Comparison of ENCODE assay signal across 8 cellular contexts in genomic region chr2:230124792-230125452, GRCh38. TPM values are rescaled to one million over a fixed set of nuclear protein-coding genes. Genes with fewer than 3 reads are reported as not detected.
A peak's percentile ranks its signal among the peaks of the same experiment; 100 is the strongest.
DNase-seq lines count a peak whose midpoint lies in the region; ATAC-seq and TF ChIP-seq lines count a peak whose summit lies in the region.

No MANE protein-coding gene starts in this region.

- WGBS in SK-N-SH (ENCODE audit: low lambda C conversion rate): 49% methylated on average over 10 of the region's 10 CpGs

- no peak overlapping the region for H3K4me3 ChIP-seq in SK-N-SH (ENCODE audit: low read depth in 2 of 2, low read length in 1 of 2)

- H3K9me2 ChIP-seq in SK-N-SH: 0 out of 2 replicates have a peak, but pooled peaks cover 3% of the 10 kb centered on the region

- no peaks in the 10 kb centered on the region for H3K27me3 ChIP-seq in SK-N-SH (ENCODE audit: insufficient read depth)

- H3K79me2 ChIP-seq in SK-N-SH (ENCODE audit: insufficient read depth): no peaks in the 10 kb centered on the region

- H3K4me1 Mint-ChIP-seq in activated B cell treated with CpG ODN at 0.5 μM for 24 hours: peaks cover 17% of the 10 kb centered on the region
- H3K4me1 Mint-ChIP-seq in stimulated activated effector memory CD8-positive, alpha-beta T cell treated with anti-CD3 and anti-CD28 coated beads, Interleukin-12 subunit alpha, Interleukin-12 subunit beta, amount 100 ng/mL, for 72 hours: peaks cover 12% of the 10 kb centered on the region

- intact Hi-C loops in activated B cell treated with CpG ODN at 0.5 μM for 24 hours (cut with micrococcal nuclease): loop anchor here (2.0 kb wide), 1 partner anchor 58 kb away; no protein-coding TSS in a partner anchor

- POLR2A ChIA-PET in activated B cell treated with CpG ODN at 0.5 μM for 24 hours (lab: Charles Lee): no interaction called here
- POLR2A ChIA-PET in SK-N-SH (lab: Yijun Ruan, JAX): no interaction called here

- no peak overlapping the region for H3K4me2 ChIP-seq in SK-N-SH

- no peaks in the 10 kb centered on the region for H3F3A ChIP-seq in SK-N-SH (replicated peaks; ENCODE audit: insufficient read depth)

- H4K20me1 ChIP-seq in SK-N-SH (ENCODE audit: insufficient read depth): no peaks in the 10 kb centered on the region

- TF ChIP-seq EP300 in SK-N-SH (IDR thresholded peaks at IDR 0.05; ENCODE audit: borderline replicate concordance in 1 of 2, low read depth in 1 of 2, low read length in 1 of 2): no peak

- H3K27ac Mint-ChIP-seq in activated B cell treated with CpG ODN at 0.5 μM for 24 hours: no peak overlapping the region
- peak overlapping the region; percentile 48 for H3K27ac Mint-ChIP-seq in stimulated activated effector memory CD8-positive, alpha-beta T cell treated with anti-CD3 and anti-CD28 coated beads, Interleukin-12 subunit alpha, Interleukin-12 subunit beta, amount 100 ng/mL, for 72 hours

- TF ChIP-seq CTCF in activated B cell treated with CpG ODN at 0.5 μM for 24 hours (IDR thresholded peaks at IDR 0.05): no peak
- no peak for TF ChIP-seq CTCF in SK-N-SH (IDR thresholded peaks at IDR 0.05)

- DNase-seq in activated B cell treated with CpG ODN at 0.5 μM for 24 hours (no peak), SK-N-SH (no peak), COR-L47 (lab: John Stamatoyannopoulos, UW) (no peak)
- no peak for DNase-seq in stimulated activated effector memory CD8-positive, alpha-beta T cell treated with anti-CD3 and anti-CD28 coated beads, Interleukin-12 subunit alpha, Interleukin-12 subunit beta, amount 100 ng/mL, for 72 hours (ENCODE audit: low spot score in 2 of 2)
- no peak for DNase-seq in activated CD4-positive, alpha-beta T cell treated with anti-CD3 and anti-CD28 coated beads, Interleukin-2, amount 50 U/mL, for 4 hours

- no peak for TF ChIP-seq RAD21 in SK-N-SH (IDR thresholded peaks at IDR 0.05; ENCODE audit: low read length)

- H3K9me3 ChIP-seq in SK-N-SH: no peaks in the 10 kb centered on the region

- H3K27me3 Mint-ChIP-seq in activated B cell treated with CpG ODN at 0.5 μM for 24 hours: no peaks in the 10 kb centered on the region

- H3K4me1 ChIP-seq in SK-N-SH (ENCODE audit: control insufficient read depth in 1 of 2, insufficient read depth in 2 of 2, low read depth in 1 of 2, low read length in 1 of 2): no peaks in the 10 kb centered on the region

- no peaks in the 10 kb centered on the region for H3K9me3 Mint-ChIP-seq in activated B cell treated with CpG ODN at 0.5 μM for 24 hours
- peaks cover 3% of the 10 kb centered on the region for H3K9me3 Mint-ChIP-seq in stimulated activated effector memory CD8-positive, alpha-beta T cell treated with anti-CD3 and anti-CD28 coated beads, Interleukin-12 subunit alpha, Interleukin-12 subunit beta, amount 100 ng/mL, for 72 hours

- peak overlapping the region; percentile 25 for H3K4me3 Mint-ChIP-seq in activated B cell treated with CpG ODN at 0.5 μM for 24 hours
- H3K4me3 Mint-ChIP-seq in stimulated activated effector memory CD8-positive, alpha-beta T cell treated with anti-CD3 and anti-CD28 coated beads, Interleukin-12 subunit alpha, Interleukin-12 subunit beta, amount 100 ng/mL, for 72 hours: peak overlapping the region; percentile 38

- H3K36me3 ChIP-seq in SK-N-SH (replicated peaks in 1 of 2; ENCODE audit: control insufficient read depth in 1 of 2, insufficient read depth in 2 of 2, low read length in 1 of 2): no peaks in the 10 kb centered on the region

- no peak overlapping the region for H2AFZ ChIP-seq in SK-N-SH (ENCODE audit: low read depth)

- no peak overlapping the region for H3K9ac ChIP-seq in SK-N-SH

- ATAC-seq in GM19043 (IDR thresholded peaks at IDR 0.05; ENCODE audit: low read depth, unreplicated experiment) (peak; percentile 92), HG03432 (IDR thresholded peaks at IDR 0.05; ENCODE audit: unreplicated experiment) (peak; percentile 83), activated B cell treated with CpG ODN at 0.5 μM for 24 hours (ENCODE audit: low read depth) (peak; percentile 34), GM21786 (IDR thresholded peaks at IDR 0.05; ENCODE audit: unreplicated experiment) (no peak)
- peak; percentile 78 for ATAC-seq in stimulated activated effector memory CD8-positive, alpha-beta T cell treated with anti-CD3 and anti-CD28 coated beads, Interleukin-12 subunit alpha, Interleukin-12 subunit beta, amount 100 ng/mL, for 72 hours

- CTCF ChIA-PET in activated B cell treated with CpG ODN at 0.5 μM for 24 hours (lab: Charles Lee) (no interaction called here), SK-N-SH (lab: Yijun Ruan, JAX) (interaction anchor here (1.1 kb wide), 1 partner anchor 10 kb away, joined by 3 read pairs; no protein-coding TSS in a partner anchor)

- no peak overlapping the region for H3K27ac ChIP-seq in SK-N-SH (ENCODE audit: low read depth in 2 of 2, low read length in 1 of 2)

- no peaks in the 10 kb centered on the region for H3K36me3 Mint-ChIP-seq in activated B cell treated with CpG ODN at 0.5 μM for 24 hours (ENCODE audit: low read depth)
- no peaks in the 10 kb centered on the region for H3K36me3 Mint-ChIP-seq in stimulated activated effector memory CD8-positive, alpha-beta T cell treated with anti-CD3 and anti-CD28 coated beads, Interleukin-12 subunit alpha, Interleukin-12 subunit beta, amount 100 ng/mL, for 72 hours

TF ChIP-seq in SK-N-SH, 30 proteins besides CTCF, POLR2A, EP300 and RAD21 (continues in another document):
- no peak for TF ChIP-seq TCF12 (IDR thresholded peaks at IDR 0.05)
- no peak for TF ChIP-seq SMC3 (IDR thresholded peaks at IDR 0.05; ENCODE audit: low read depth, low read length)
- TF ChIP-seq SIN3A (IDR thresholded peaks at IDR 0.05; ENCODE audit: borderline replicate concordance, low read depth, low read length): no peak
- TF ChIP-seq MAX (IDR thresholded peaks at IDR 0.05; ENCODE audit: low read depth): no peak
- no peak for TF ChIP-seq FOSL2 (IDR thresholded peaks at IDR 0.05; ENCODE audit: borderline replicate concordance, low read depth)
- TF ChIP-seq REST (IDR thresholded peaks at IDR 0.05; ENCODE audit: low read depth, low read length): no peak
- no peak for TF ChIP-seq NRF1 (IDR thresholded peaks at IDR 0.05; ENCODE audit: low read depth, low read length)
- no peak for TF ChIP-seq TEAD4 (IDR thresholded peaks at IDR 0.05; ENCODE audit: borderline replicate concordance, insufficient read depth)
- no peak for TF ChIP-seq EZH2phosphoT487 (IDR thresholded peaks at IDR 0.05; ENCODE audit: borderline replicate concordance, low read depth)
- no peak for TF ChIP-seq MXI1 (IDR thresholded peaks at IDR 0.05; ENCODE audit: low read depth, low read length)
- TF ChIP-seq ZBTB33 (IDR thresholded peaks at IDR 0.05; ENCODE audit: borderline replicate concordance, low read depth): no peak
- no peak for TF ChIP-seq RXRA (IDR thresholded peaks at IDR 0.05; ENCODE audit: borderline replicate concordance, low read depth)
- no peak for TF ChIP-seq RFX5 (IDR thresholded peaks at IDR 0.05; ENCODE audit: low read length)
- TF ChIP-seq ELF1 (IDR thresholded peaks at IDR 0.05): no peak
- TF ChIP-seq TAF1 (IDR thresholded peaks at IDR 0.05; ENCODE audit: borderline replicate concordance, low read depth, low read length): no peak

RNA-seq across cellular contexts. Expression of gene SLC16A14, which starts 56.2 kb away (rescaled TPM):
- 2.9 and 3.7 TPM in 2 replicates for total RNA-seq in activated B cell treated with CpG ODN at 0.5 μM for 24 hours
- 0.73 and 0.90 TPM in 2 replicates for polyA plus RNA-seq in SK-N-SH (2012; rRNA removed)
- polyA plus RNA-seq in SK-N-SH (2012; cell fraction: cytosol; rRNA removed): 0.72 and 1.1 TPM in 2 replicates
- 0.61 and 0.71 TPM in 2 replicates for polyA plus RNA-seq in SK-N-SH (2012; cell fraction: nucleus; rRNA removed)
